ENCODE assay signal across 8 cellular contexts in genomic region chr1:63524166-63524565, GRCh38. TPM values are rescaled to one million over a fixed set of nuclear protein-coding genes. Genes with fewer than 3 reads are reported as not detected.
DNase-seq lines count a peak whose midpoint lies in the region; ATAC-seq, FAIRE-seq and TF ChIP-seq lines count a peak whose summit lies in the region.

No MANE protein-coding gene starts in this region.

- H3K4me3 ChIP-seq in HAP-1, result peak overlapping the region; percentile 74
- peak overlapping the region; percentile 84 for H3K4me3 ChIP-seq in SJCRH30
- peak overlapping the region; percentile 97 for H3K4me3 ChIP-seq in fibroblast of mammary gland (ENCODE audit: control insufficient read depth, low read depth, low read length)
- peak overlapping the region; percentile 82 for H3K4me3 ChIP-seq in skeletal muscle cell (ENCODE audit: low read depth, low read length)

- H3K9me3 ChIP-seq in HAP-1, result no peaks in the 10 kb centered on the region
- H3K9me3 ChIP-seq in SJCRH30 (replicated peaks), result no peaks in the 10 kb centered on the region

- no peak for FAIRE-seq in RCC 7860 (lab: Jason Lieb, UNC)

- peak overlapping the region; percentile 67 for H3K27ac ChIP-seq in SJCRH30

- TF ChIP-seq CTCF in fibroblast of mammary gland (conservative IDR thresholded peaks at IDR 0.05; ENCODE audit: control insufficient read depth, insufficient read depth, low read depth, low read length), result no peak

- H3K36me3 ChIP-seq in HAP-1 (replicated peaks), result no peaks in the 10 kb centered on the region; the same call in 1 of the 2 replicates
- H3K36me3 ChIP-seq in SJCRH30, result peaks cover 8% of the 10 kb centered on the region; the same call in 1 of the 2 replicates

- H3K4me1 ChIP-seq in HAP-1, result peaks cover 7% of the 10 kb centered on the region
- H3K4me1 ChIP-seq in SJCRH30, result 0 out of 2 replicates have a peak, but pooled peaks cover 6% of the 10 kb centered on the region

- ATAC-seq in GM21528 (IDR thresholded peaks at IDR 0.05; ENCODE audit: low FRiP score, unreplicated experiment) (no peak), GM18498 (IDR thresholded peaks at IDR 0.05; ENCODE audit: unreplicated experiment) (no peak), GM21576 (IDR thresholded peaks at IDR 0.05; ENCODE audit: unreplicated experiment) (no peak)

- DNase-seq in HAP-1 (ENCODE audit: low spot score in 2 of 2) (no peak), SJCRH30 (peak in 1 of 2 experiments; percentile 10), fibroblast of mammary gland (ENCODE audit: low read depth) (peak; percentile 11), skeletal muscle cell (ENCODE audit: low read depth) (no peak), RCC 7860 (ENCODE audit: low spot score) (no peak)

- in situ Hi-C loops in HAP-1 (cut with MboI; ENCODE audit: low sequenced_read_pairs), result no loop called here

- no peaks in the 10 kb centered on the region for H3K27me3 ChIP-seq in HAP-1 (ENCODE audit: low read depth)
- no peaks in the 10 kb centered on the region for H3K27me3 ChIP-seq in SJCRH30

RNA-seq across cellular contexts. Expression of gene EFCAB7, which starts 0.8 kb away (rescaled TPM):
- 12.1 and 15.5 TPM in 2 replicates for total RNA-seq in SJCRH30 (2014; rRNA removed; shearing (Covaris generic))

RNA-seq across cellular contexts. Expression of gene ITGB3BP, which starts 1.1 kb away (rescaled TPM):
- total RNA-seq in SJCRH30 (2014; rRNA removed; shearing (Covaris generic)), result 115 and 149 TPM in 2 replicates
